Comparison of ENCODE assay signal across 9 cellular contexts in the genomic region with DNA sequence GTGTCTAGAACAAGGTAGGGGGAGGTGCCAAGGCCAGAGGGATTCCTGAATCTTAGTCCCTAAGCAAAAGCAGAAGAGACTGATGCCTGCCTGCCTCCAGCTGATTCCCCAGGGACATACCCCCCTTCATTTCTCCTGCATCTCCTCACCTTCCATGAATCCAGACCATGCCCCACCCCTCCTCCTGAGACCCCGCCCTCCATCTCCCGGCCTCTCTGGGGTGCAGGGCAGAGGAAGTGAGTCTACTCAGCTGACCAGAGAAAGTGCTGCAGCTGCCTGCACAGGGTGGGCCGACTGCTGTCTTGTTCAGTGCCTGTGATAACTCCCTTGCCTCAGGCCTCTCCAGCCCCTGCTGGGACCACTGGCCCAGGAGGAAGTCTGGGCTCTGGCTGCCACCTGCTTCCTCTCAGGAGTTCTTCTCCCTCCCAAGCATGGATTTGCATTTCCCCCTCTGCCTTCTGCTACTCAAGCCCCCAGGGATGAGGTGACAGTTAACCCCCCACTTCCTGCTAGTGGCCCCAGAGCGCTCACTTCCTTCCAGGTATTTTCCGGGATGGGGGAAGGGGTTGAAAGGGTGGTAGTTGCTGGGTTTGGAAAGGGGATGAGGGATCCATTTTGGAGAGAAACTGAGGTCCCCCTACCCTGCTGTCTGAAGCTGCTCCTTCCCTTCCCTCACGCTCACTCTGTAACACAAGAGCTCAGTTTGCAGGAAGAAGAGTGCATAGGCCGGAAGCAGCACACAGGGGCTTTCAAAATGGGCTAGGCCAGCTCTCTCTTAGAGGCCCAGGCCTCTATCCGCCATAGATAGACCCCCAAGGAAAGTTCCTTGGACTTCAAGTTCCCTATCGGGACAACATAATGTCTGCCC. TPM values are rescaled to one million over a fixed set of nuclear protein-coding genes. Genes with fewer than 3 reads are reported as not detected.
A peak's percentile ranks its signal among the peaks of the same experiment; 100 is the strongest.
DNase-seq lines count a peak whose midpoint lies in the region; ATAC-seq and TF ChIP-seq lines count a peak whose summit lies in the region.
"Had no signal": no experiment of that assay in that cellular context is flagged by ENCODE, and none has a peak within 500 bp of the region (broad histone marks: within the 10 kb centered on the region; RNA-seq: fewer than 3 reads in every experiment).

No MANE protein-coding gene starts in this region.

- no peaks in the 10 kb centered on the region for H3K27me3 Mint-ChIP-seq in activated CD8-positive, alpha-beta memory T cell treated with anti-CD3 and anti-CD28 coated beads, Interleukin-2, amount 10 ng/mL, durations not matched to agents 7 days and 5 days
- H3K27me3 Mint-ChIP-seq: brain had no signal

- peaks cover 60% of the 10 kb centered on the region for H3K36me3 Mint-ChIP-seq in activated CD8-positive, alpha-beta memory T cell treated with anti-CD3 and anti-CD28 coated beads, Interleukin-2, amount 10 ng/mL, durations not matched to agents 7 days and 5 days

- H3K27ac ChIP-seq in rectal smooth muscle tissue (ENCODE audit: low read depth, low read length) (peak overlapping the region; percentile 85), thyroid gland (no peak overlapping the region)

- H3K27me3 ChIP-seq in MG63 (no peaks in the 10 kb centered on the region), rectal smooth muscle tissue (ENCODE audit: control insufficient read depth, insufficient read depth, low read length) (no peaks in the 10 kb centered on the region), thyroid gland (no peaks in the 10 kb centered on the region)

- H3K9ac ChIP-seq in rectal smooth muscle tissue (ENCODE audit: low read length), result no peak overlapping the region

- H3K4me3 Mint-ChIP-seq in activated CD8-positive, alpha-beta memory T cell treated with anti-CD3 and anti-CD28 coated beads, Interleukin-2, amount 10 ng/mL, durations not matched to agents 7 days and 5 days, result peak overlapping the region; percentile 83
- H3K4me3 Mint-ChIP-seq: brain had no signal

- TF ChIP-seq CTCF in thyroid gland (IDR thresholded peaks at IDR 0.05), result no peak

- peak; percentile 43 for ATAC-seq in activated CD8-positive, alpha-beta memory T cell treated with anti-CD3 and anti-CD28 coated beads, Interleukin-2, amount 10 ng/mL, durations not matched to agents 7 days and 5 days
- no peak for ATAC-seq in HG02970 (IDR thresholded peaks at IDR 0.05; ENCODE audit: low FRiP score, unreplicated experiment)

- H3K9me3 Mint-ChIP-seq in activated CD8-positive, alpha-beta memory T cell treated with anti-CD3 and anti-CD28 coated beads, Interleukin-2, amount 10 ng/mL, durations not matched to agents 7 days and 5 days (ENCODE audit: low read depth), result no peaks in the 10 kb centered on the region
- H3K9me3 Mint-ChIP-seq: brain had no signal

- H3K9me3 ChIP-seq in MG63, result no peaks in the 10 kb centered on the region
- no peaks in the 10 kb centered on the region for H3K9me3 ChIP-seq in thyroid gland

- intact Hi-C loops in thyroid gland (cut with DNase I), result no loop called here

- H3K36me3 ChIP-seq in MG63, result peaks cover 4% of the 10 kb centered on the region
- H3K36me3 ChIP-seq in rectal smooth muscle tissue (ENCODE audit: control insufficient read depth, insufficient read depth, low read length), result no peaks in the 10 kb centered on the region
- no peaks in the 10 kb centered on the region for H3K36me3 ChIP-seq in thyroid gland

- H3K27ac Mint-ChIP-seq in activated CD8-positive, alpha-beta memory T cell treated with anti-CD3 and anti-CD28 coated beads, Interleukin-2, amount 10 ng/mL, durations not matched to agents 7 days and 5 days, result peak overlapping the region; percentile 98

- DNase-seq in stimulated activated naive CD4-positive, alpha-beta T cell (lab: John Stamatoyannopoulos, UW), result peak in 4 of 6 experiments; percentile 18 to 56 (median 31)
- DNase-seq in stimulated activated naive CD4-positive, alpha-beta T cell treated with Interleukin-2 at 50 U/mL for 16 hours (lab: John Stamatoyannopoulos, UW), result no peak
- DNase-seq in MG63, result peak; percentile 92
- peak; percentile 94 for DNase-seq in activated CD8-positive, alpha-beta memory T cell treated with anti-CD3 and anti-CD28 coated beads, Interleukin-2, amount 10 ng/mL, durations not matched to agents 7 days and 5 days
- DNase-seq in glomerular visceral epithelial cell (ENCODE audit: extremely low spot score), result peak; percentile 88
- no peak for DNase-seq in thyroid gland

- 59 to 62% methylated on average over 9 of the region's 9 CpGs for WGBS in thyroid gland, 2 donors

- CTCF ChIA-PET in activated CD8-positive, alpha-beta memory T cell treated with anti-CD3 and anti-CD28 coated beads, Interleukin-2, amount 10 ng/mL, durations not matched to agents 7 days and 5 days (lab: Charles Lee), result interaction anchor here (1.9 to 6.6 kb wide), 5 partner anchors 12 to 78 kb away, joined by 5 to 136 read pairs (median 17); partner anchors contain the start of genes RNF43 and SUPT4H1

- TF ChIP-seq POLR2A in thyroid gland (IDR thresholded peaks at IDR 0.05), result no peak

- H3K4me1 ChIP-seq in rectal smooth muscle tissue (ENCODE audit: control insufficient read depth, insufficient read depth, low read length) (peaks cover 15% of the 10 kb centered on the region), thyroid gland (peaks cover 0 to 7% of the 10 kb centered on the region in 2 donors)

- H3K4me1 Mint-ChIP-seq in activated CD8-positive, alpha-beta memory T cell treated with anti-CD3 and anti-CD28 coated beads, Interleukin-2, amount 10 ng/mL, durations not matched to agents 7 days and 5 days, result peaks cover 61% of the 10 kb centered on the region

- H3K4me3 ChIP-seq in MG63, result peak overlapping the region; percentile 44
- peak overlapping the region; percentile 49 for H3K4me3 ChIP-seq in rectal smooth muscle tissue (ENCODE audit: low read length)
- H3K4me3 ChIP-seq in thyroid gland (replicated peaks in 1 of 3), result no peak overlapping the region

RNA-seq across cellular contexts. Expression of gene TSPOAP1, which starts 10.5 kb away (rescaled TPM):
- total RNA-seq in MG63 (2014; rRNA removed; shearing (Covaris generic); ENCODE audit: low replicate concordance), result 7.0 and 31.1 TPM in 2 replicates
- 10 to 100 TPM; 25.6 to 66.3 TPM for total RNA-seq in activated CD8-positive, alpha-beta memory T cell treated with anti-CD3 and anti-CD28 coated beads, Interleukin-2, amount 10 ng/mL, durations not matched to agents 7 days and 5 days
- 10 to 100 TPM; 19.5 to 35.4 (median 22.1) TPM for total RNA-seq in thyroid gland

RNA-seq across cellular contexts. Expression of gene SUPT4H1, which starts 12.9 kb away (rescaled TPM):
- total RNA-seq in MG63 (2014; rRNA removed; shearing (Covaris generic); ENCODE audit: low replicate concordance), result 97.2 and 170 TPM in 2 replicates
- total RNA-seq in activated CD8-positive, alpha-beta memory T cell treated with anti-CD3 and anti-CD28 coated beads, Interleukin-2, amount 10 ng/mL, durations not matched to agents 7 days and 5 days, result 100 to 1,000 TPM in 1 of 2 experiments, 10 to 100 TPM in 1; 63.3 to 127 TPM
- total RNA-seq in thyroid gland, result 10 to 100 TPM; 38.2 to 56.3 (median 44.2) TPM

RNA-seq across cellular contexts. Expression of gene MPO, which starts 58.4 kb away (rescaled TPM):
- not detected in 2 replicates for total RNA-seq in MG63 (2014; rRNA removed; shearing (Covaris generic); ENCODE audit: low replicate concordance)
- total RNA-seq in activated CD8-positive, alpha-beta memory T cell treated with anti-CD3 and anti-CD28 coated beads, Interleukin-2, amount 10 ng/mL, durations not matched to agents 7 days and 5 days, result under 1 TPM in 1 of 2 experiments, not detected in 1; 0.09 TPM
- under 1 TPM in 2 of 4 donors, not detected in 2; 0.24 to 0.45 TPM for total RNA-seq in thyroid gland

Comparison
In these comparisons a context has a peak if more than half of its experiments do, and no peak if none do; other contexts are left out.
1. DNase-seq: peak in stimulated activated naive CD4-positive, alpha-beta T cell (4 of 6), MG63 (single experiment), activated CD8-positive, alpha-beta memory T cell treated with anti-CD3 and anti-CD28 coated beads, Interleukin-2, amount 10 ng/mL, durations not matched to agents 7 days and 5 days (single experiment) and glomerular visceral epithelial cell (single experiment); none in stimulated activated naive CD4-positive, alpha-beta T cell treated with Interleukin-2 at 50 U/mL for 16 hours (single experiment) and thyroid gland (0 of 2).
2. H3K4me3 ChIP-seq: peak in MG63 (single experiment) and rectal smooth muscle tissue (single experiment); none in thyroid gland (0 of 3).